Comparison of ENCODE assay signal across 8 cellular contexts in genomic region chr12:113232787-113233585, GRCh38. TPM values are rescaled to one million over a fixed set of nuclear protein-coding genes. Genes with fewer than 3 reads are reported as not detected.
DNase-seq lines count a peak whose midpoint lies in the region; ATAC-seq and TF ChIP-seq lines count a peak whose summit lies in the region.

No MANE protein-coding gene starts in this region.

- BruUV-seq in OCI-LY7 (replicated peaks; lab: Mats Ljungman, UMichigan), result TSS peak; percentile 75

- H3K4me1 ChIP-seq in OCI-LY7 (ENCODE audit: insufficient read depth, low read length, poor library complexity, severe bottlenecking), result peaks cover 62% of the 10 kb centered on the region

- POLR2A ChIA-PET in OCI-LY7 (lab: Charles Lee), result interaction anchor here (1.0 to 1.9 kb wide), 4 partner anchors 9 to 25 kb away, joined by 3 to 8 read pairs (median 4); no protein-coding TSS in a partner anchor

- H3K36me3 Mint-ChIP-seq in activated naive CD4-positive, alpha-beta T cell treated with anti-CD3 and anti-CD28 coated beads for 36 hours (ENCODE audit: low read depth), result peaks cover 50% of the 10 kb centered on the region
- peaks cover 4 to 8% (median 6%) of the 10 kb centered on the region in 3 donors for H3K36me3 Mint-ChIP-seq in immature natural killer cell

- CTCF ChIA-PET in OCI-LY7 (lab: Charles Lee; ENCODE audit: unreplicated experiment), result interaction anchor here (0.6 kb wide), 1 partner anchor 226 kb away, joined by 3 read pairs; no protein-coding TSS in a partner anchor
- CTCF ChIA-PET in activated naive CD4-positive, alpha-beta T cell treated with anti-CD3 and anti-CD28 coated beads for 36 hours (lab: Charles Lee), result interaction anchor here (0.9 to 2.2 kb wide), 8 partner anchors 9 to 71 kb away, joined by 3 to 13 read pairs (median 3); no protein-coding TSS in a partner anchor

- TF ChIP-seq CTCF in AG10803 (conservative IDR thresholded peaks at IDR 0.05; ENCODE audit: low read length), result no peak
- peak; percentile 76 for TF ChIP-seq CTCF in OCI-LY7 (conservative IDR thresholded peaks at IDR 0.05; ENCODE audit: low read length)

- no peaks in the 10 kb centered on the region for H3K9me3 Mint-ChIP-seq in activated naive CD4-positive, alpha-beta T cell treated with anti-CD3 and anti-CD28 coated beads for 36 hours
- no peaks in the 10 kb centered on the region for H3K9me3 Mint-ChIP-seq in immature natural killer cell

- H3K4me3 Mint-ChIP-seq in activated naive CD4-positive, alpha-beta T cell treated with anti-CD3 and anti-CD28 coated beads for 36 hours, result peak overlapping the region; percentile 66
- peak overlapping the region; percentile 79 to 90 (median 80) for H3K4me3 Mint-ChIP-seq in immature natural killer cell

- DNase-seq in AG10803 (ENCODE audit: low read depth) (peak; percentile 69), OCI-LY7 (ENCODE audit: low spot score) (peak; percentile 94), immature natural killer cell (peak; percentile 43 to 52 (median 49)), UCSD-AML1 (lab: John Stamatoyannopoulos, UW; ENCODE audit: unreplicated experiment) (no peak)
- DNase-seq in activated naive CD4-positive, alpha-beta T cell treated with anti-CD3 and anti-CD28 coated beads for 36 hours, result peak; percentile 83
- DNase-seq in stimulated activated CD4-positive, alpha-beta T cell treated with anti-CD3 and anti-CD28 coated beads, Interleukin-4, amount 100 ng/mL, for 1 hour, result peak; percentile 65

- H3K36me3 ChIP-seq in OCI-LY7 (ENCODE audit: insufficient read depth, low read length), result peaks cover 92% of the 10 kb centered on the region

- intact Hi-C loops in OCI-LY7 (cut with micrococcal nuclease; ENCODE audit: unreplicated experiment), result loop anchor here (1.0 kb wide), 1 partner anchor 36 kb away; no protein-coding TSS in a partner anchor
- intact Hi-C loops in activated naive CD4-positive, alpha-beta T cell treated with anti-CD3 and anti-CD28 coated beads for 36 hours (cut with micrococcal nuclease), result loop anchor here (1.0 kb wide), 4 partner anchors 29 to 125 kb away; partner anchors contain the start of gene PLBD2

- no peak overlapping the region for H2AFZ ChIP-seq in OCI-LY7 (ENCODE audit: low read length)

- H4K20me1 ChIP-seq in OCI-LY7 (ENCODE audit: insufficient read depth, low read length), result no peaks in the 10 kb centered on the region

- H3K27ac Mint-ChIP-seq in activated naive CD4-positive, alpha-beta T cell treated with anti-CD3 and anti-CD28 coated beads for 36 hours, result peak overlapping the region; percentile 88
- H3K27ac Mint-ChIP-seq in immature natural killer cell, result peak overlapping the region in 4 of 6 donors; percentile 51 to 84 (median 63)

- H3K79me2 ChIP-seq in OCI-LY7 (ENCODE audit: insufficient read depth, low read depth, low read length), result peaks cover 61% of the 10 kb centered on the region; the same call in 1 of the 2 replicates

- peak overlapping the region; percentile 50 for H3K4me2 ChIP-seq in OCI-LY7 (ENCODE audit: low read length)

- ATAC-seq in GM19328 (IDR thresholded peaks at IDR 0.05; ENCODE audit: unreplicated experiment) (peak; percentile 54), HG03469 (IDR thresholded peaks at IDR 0.05; ENCODE audit: unreplicated experiment) (peak; percentile 32)

- no peaks in the 10 kb centered on the region for H3K9me2 ChIP-seq in OCI-LY7 (ENCODE audit: insufficient read depth, low read length)

- peaks cover 70% of the 10 kb centered on the region for H3K4me1 Mint-ChIP-seq in activated naive CD4-positive, alpha-beta T cell treated with anti-CD3 and anti-CD28 coated beads for 36 hours (ENCODE audit: low read depth)
- peaks cover 15 to 20% of the 10 kb centered on the region in 2 donors for H3K4me1 Mint-ChIP-seq in immature natural killer cell

- no peaks in the 10 kb centered on the region for H3K27me3 Mint-ChIP-seq in activated naive CD4-positive, alpha-beta T cell treated with anti-CD3 and anti-CD28 coated beads for 36 hours (ENCODE audit: low read depth)
- peaks cover 0 to 6% (median 4%) of the 10 kb centered on the region in 3 donors for H3K27me3 Mint-ChIP-seq in immature natural killer cell (ENCODE audit: low read depth in 3 of 3)

- H3K9me3 ChIP-seq in OCI-LY7 (ENCODE audit: low read length), result no peaks in the 10 kb centered on the region

- peak overlapping the region; percentile 74 for H3K27ac ChIP-seq in OCI-LY7 (ENCODE audit: low read depth, low read length, poor library complexity, severe bottlenecking)

- H3K4me3 ChIP-seq in AG10803 (ENCODE audit: low read length) (peak overlapping the region; percentile 15), OCI-LY7 (ENCODE audit: low read depth, low read length, poor library complexity, severe bottlenecking) (peak overlapping the region; percentile 19)

RNA-seq across cellular contexts. Expression of gene TPCN1, which starts 11.7 kb away (rescaled TPM):
- total RNA-seq in OCI-LY7 (2014; rRNA removed; shearing (Covaris generic)), result 72.4 and 96.0 TPM in 2 replicates
- total RNA-seq in OCI-LY7 (2022), result 160 and 177 TPM in 2 replicates
- total RNA-seq in activated naive CD4-positive, alpha-beta T cell treated with anti-CD3 and anti-CD28 coated beads for 36 hours, result 10 to 100 TPM; 47.3 to 49.2 TPM
- polyA plus RNA-seq in immature natural killer cell, result 1 to 10 TPM in 2 of 3 donors, not detected in 1; 3.0 to 3.1 TPM

RNA-seq across cellular contexts. Expression of gene RITA1, which starts 47.5 kb away (rescaled TPM):
- total RNA-seq in OCI-LY7 (2014; rRNA removed; shearing (Covaris generic)), result 72.5 and 90.8 TPM in 2 replicates
- 59.5 and 68.6 TPM in 2 replicates for total RNA-seq in OCI-LY7 (2022)
- total RNA-seq in activated naive CD4-positive, alpha-beta T cell treated with anti-CD3 and anti-CD28 coated beads for 36 hours, result 10 to 100 TPM; 14.0 to 16.1 TPM
- polyA plus RNA-seq in immature natural killer cell, result 10 to 100 TPM; 31.3 to 36.6 (median 33.1) TPM

RNA-seq across cellular contexts. Expression of gene DDX54, which starts 47.7 kb away (rescaled TPM):
- total RNA-seq in OCI-LY7 (2014; rRNA removed; shearing (Covaris generic)), result 86.0 and 87.2 TPM in 2 replicates
- 145 and 150 TPM in 2 replicates for total RNA-seq in OCI-LY7 (2022)
- 100 to 1,000 TPM; 114 to 116 TPM for total RNA-seq in activated naive CD4-positive, alpha-beta T cell treated with anti-CD3 and anti-CD28 coated beads for 36 hours
- 10 to 100 TPM in 2 of 3 donors, 1 to 10 TPM in 1; 7.8 to 34.2 (median 11.0) TPM for polyA plus RNA-seq in immature natural killer cell
